ENCODE assay signal across 9 cellular contexts in genomic region chr14:71932229-71932951, GRCh38. TPM values are rescaled to one million over a fixed set of nuclear protein-coding genes. Genes with fewer than 3 reads are reported as not detected.
A peak's percentile ranks its signal among the peaks of the same experiment; 100 is the strongest.
DNase-seq lines count a peak whose midpoint lies in the region; ATAC-seq and FAIRE-seq lines count a peak whose summit lies in the region.
"Had no signal": no experiment of that assay in that cellular context is flagged by ENCODE, and none has a peak within 500 bp of the region (broad histone marks: within the 10 kb centered on the region; RNA-seq: fewer than 3 reads in every experiment).

TSS of gene RGS6 (plus strand) at chr14:71932429.

- H3K27ac ChIP-seq in CD4-positive, alpha-beta memory T cell (ENCODE audit: low read depth, low read length): no peak within 1 kb of the TSS
- H3K27ac ChIP-seq in SK-N-MC: no peak within 1 kb of the TSS
- no peak within 1 kb of the TSS for H3K27ac ChIP-seq in muscle layer of colon (ENCODE audit: low read depth, low read length)

- peak within 1 kb of the TSS; percentile 60 for H3K9ac ChIP-seq in SK-N-MC (ENCODE audit: insufficient read length)
- H3K9ac ChIP-seq in endocrine pancreas (ENCODE audit: control insufficient read depth, insufficient read depth, low read length): no peak within 1 kb of the TSS
- H3K9ac ChIP-seq in muscle layer of colon (ENCODE audit: low read length): no peak within 1 kb of the TSS

- ATAC-seq in GM19351 (IDR thresholded peaks at IDR 0.05; ENCODE audit: unreplicated experiment): peak; percentile 82

- CTCF ChIA-PET in CD4-positive, alpha-beta memory T cell (lab: Charles Lee; ENCODE audit: partially characterized antibody): no interaction called here

- H3K36me3 Mint-ChIP-seq in CD4-positive, alpha-beta memory T cell: no peaks in the 10 kb centered on the region

- POLR2A ChIA-PET in CD4-positive, alpha-beta memory T cell (lab: Charles Lee; ENCODE audit: partially characterized antibody): no interaction called here

- FAIRE-seq in urothelium cell line (lab: Jason Lieb, UNC): peak; percentile 96
- FAIRE-seq: endothelial cell of umbilical vein had no signal

- peak in 1 of 5 donors; percentile 1 for DNase-seq in CD4-positive, alpha-beta memory T cell
- DNase-seq in SK-N-MC (ENCODE audit: low read depth, low spot score): no peak
- DNase-seq in urothelium cell line (ENCODE audit: low spot score): peak; percentile 91
- DNase-seq in HCEC 1CT: no peak
- no peak for DNase-seq in putamen (ENCODE audit: low spot score)

- H3K4me3 Mint-ChIP-seq in CD4-positive, alpha-beta memory T cell: peak within 1 kb of the TSS; percentile 33 to 80 (median 50)

- intact Hi-C loops in CD4-positive, alpha-beta memory T cell (cut with micrococcal nuclease): no loop called here

- H3K27ac Mint-ChIP-seq in CD4-positive, alpha-beta memory T cell: no peak within 1 kb of the TSS

- peaks cover 0 to 2% (median 0%) of the 10 kb centered on the region in 8 donors for H3K9me3 Mint-ChIP-seq in CD4-positive, alpha-beta memory T cell

- peaks cover 4% of the 10 kb centered on the region for H3K4me1 ChIP-seq in CD4-positive, alpha-beta memory T cell (ENCODE audit: insufficient read depth, low read length)
- H3K4me1 ChIP-seq in endocrine pancreas (ENCODE audit: control insufficient read depth, insufficient read depth, low read length): no peaks in the 10 kb centered on the region
- peaks cover 8% of the 10 kb centered on the region for H3K4me1 ChIP-seq in muscle layer of colon (ENCODE audit: insufficient read depth, low read length)

- peaks cover 7 to 16% (median 13%) of the 10 kb centered on the region in 4 donors for H3K4me1 Mint-ChIP-seq in CD4-positive, alpha-beta memory T cell

- H3K27me3 ChIP-seq in CD4-positive, alpha-beta memory T cell (ENCODE audit: insufficient read depth, low read length): peaks cover 14% of the 10 kb centered on the region
- H3K27me3 ChIP-seq in endocrine pancreas (ENCODE audit: control insufficient read depth, insufficient read depth, low read length) (no peaks in the 10 kb centered on the region), muscle layer of colon (ENCODE audit: control insufficient read depth in 1 of 2, insufficient read depth in 2 of 2, low read length in 2 of 2) (peaks cover 20 to 26% of the 10 kb centered on the region in 2 donors)

- H3K36me3 ChIP-seq in CD4-positive, alpha-beta memory T cell (ENCODE audit: insufficient read depth, low read length): no peaks in the 10 kb centered on the region
- H3K36me3 ChIP-seq in SK-N-MC (ENCODE audit: insufficient read depth, low read length) (no peaks in the 10 kb centered on the region), endocrine pancreas (ENCODE audit: control insufficient read depth, insufficient read depth, low read length) (no peaks in the 10 kb centered on the region), muscle layer of colon (ENCODE audit: insufficient read depth, low read length) (no peaks in the 10 kb centered on the region)

- no peaks in the 10 kb centered on the region for H3K9me3 ChIP-seq in CD4-positive, alpha-beta memory T cell (ENCODE audit: control insufficient read depth in 1 of 2, low read length in 2 of 2)
- H3K9me3 ChIP-seq in SK-N-MC (ENCODE audit: low read depth, low read length) (no peaks in the 10 kb centered on the region), endocrine pancreas (ENCODE audit: control insufficient read depth, low read length) (no peaks in the 10 kb centered on the region), muscle layer of colon (ENCODE audit: low read length) (no peaks in the 10 kb centered on the region)

- H3K4me3 ChIP-seq in CD4-positive, alpha-beta memory T cell (ENCODE audit: low read length in 2 of 2): no peak within 1 kb of the TSS
- H3K4me3 ChIP-seq in SK-N-MC (peak within 1 kb of the TSS; percentile 79), endocrine pancreas (ENCODE audit: control insufficient read depth, insufficient read depth, low read length) (peak within 1 kb of the TSS; percentile 12), muscle layer of colon (ENCODE audit: low read depth in 1 of 2, low read length in 2 of 2) (peak within 1 kb of the TSS; percentile 14 to 20)

- H3K27me3 Mint-ChIP-seq in CD4-positive, alpha-beta memory T cell: peaks cover 36% of the 10 kb centered on the region in 2 donors

RNA-seq across cellular contexts. Expression of gene RGS6, which starts in this region (rescaled TPM):
- total RNA-seq in CD4-positive, alpha-beta memory T cell: under 1 TPM in 1 of 2 experiments, not detected in 1; 0.32 TPM
- polyA plus RNA-seq in CD4-positive, alpha-beta memory T cell: not detected
- total RNA-seq: endothelial cell of umbilical vein had no signal
- polyA plus RNA-seq: endothelial cell of umbilical vein had no signal

Comparison
In these comparisons a context has a peak if more than half of its experiments do, and no peak if none do; other contexts are left out.
1. H3K4me3 ChIP-seq: peak in SK-N-MC (single experiment), endocrine pancreas (single experiment) and muscle layer of colon (2 of 2); none in CD4-positive, alpha-beta memory T cell (0 of 2).